20 cellular contexts compared by ENCODE assay signal in the genomic region with DNA sequence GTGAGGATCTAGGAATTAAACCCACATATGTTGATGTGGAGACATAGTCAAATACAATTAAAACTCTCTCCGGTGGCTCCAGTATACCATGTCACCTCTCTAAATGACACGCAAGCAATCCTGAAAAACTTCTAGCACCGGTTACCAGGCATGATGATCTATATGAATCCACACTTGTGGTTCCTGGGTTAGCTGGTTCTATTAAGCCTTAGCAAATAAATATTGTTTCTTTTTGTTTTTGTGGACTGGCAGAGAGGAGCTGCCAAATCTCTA.
"Had no signal": no experiment of that assay in that cellular context is flagged by ENCODE, and none has a peak within 500 bp of the region (broad histone marks: within the 10 kb centered on the region; RNA-seq: fewer than 3 reads in every experiment).

No MANE protein-coding gene starts in this region.

- H3K4me1 Mint-ChIP-seq: naive thymus-derived CD8-positive, alpha-beta T cell; nephron progenitor cell had no signal

- ATAC-seq: effector memory CD8-positive, alpha-beta T cell; left ventricle myocardium superior; naive thymus-derived CD8-positive, alpha-beta T cell; psoas muscle; right cardiac atrium had no signal

- DNase-seq: effector memory CD8-positive, alpha-beta T cell; erythroblast; left ventricle myocardium superior; lower lobe of right lung; naive thymus-derived CD8-positive, alpha-beta T cell; nephron progenitor cell; nucleus accumbens; ovary; posterior cingulate gyrus; psoas muscle; right cardiac atrium; spleen; stimulated activated CD4-positive, alpha-beta T cell treated with anti-CD3 and anti-CD28 coated beads, Interleukin-4, amount 100 ng/mL, for 4 hours; stimulated activated naive CD4-positive, alpha-beta T cell treated with Interleukin-2 at 50 U/mL for 16 hours; transverse colon; upper lobe of right lung; uterus had no signal

- H3K27ac Mint-ChIP-seq: effector memory CD8-positive, alpha-beta T cell; naive thymus-derived CD8-positive, alpha-beta T cell; nephron progenitor cell had no signal

- H3K27me3 ChIP-seq: ovary, suprapubic skin, transverse colon, upper lobe of right lung, uterus had no signal

- H3K9me3 Mint-ChIP-seq: effector memory CD8-positive, alpha-beta T cell; naive thymus-derived CD8-positive, alpha-beta T cell; nephron progenitor cell had no signal

- H3K4me1 ChIP-seq: lower lobe of right lung, psoas muscle, spleen, suprapubic skin, transverse colon, upper lobe of right lung, uterus had no signal

- H3K36me3 ChIP-seq: lower lobe of right lung, ovary, spleen, suprapubic skin, transverse colon, upper lobe of right lung, uterus had no signal

- H3K36me3 Mint-ChIP-seq: naive thymus-derived CD8-positive, alpha-beta T cell had no signal

- H3K27ac ChIP-seq: coronary artery, lower lobe of right lung, ovary, psoas muscle, spleen, suprapubic skin, transverse colon, upper lobe of right lung, uterus had no signal

- H3K9me3 ChIP-seq: lower lobe of right lung, ovary, psoas muscle, spleen, suprapubic skin, transverse colon, upper lobe of right lung, uterus had no signal

- H3K4me3 ChIP-seq: coronary artery, lower lobe of right lung, ovary, psoas muscle, skin epidermis, spleen, suprapubic skin, transverse colon, upper lobe of right lung, uterus had no signal

- H3K4me3 Mint-ChIP-seq: effector memory CD8-positive, alpha-beta T cell; naive thymus-derived CD8-positive, alpha-beta T cell; nephron progenitor cell had no signal
